Comparison of ENCODE assay signal across 9 cellular contexts in genomic region chr3:129576514-129577345, GRCh38. TPM values are rescaled to one million over a fixed set of nuclear protein-coding genes. Genes with fewer than 3 reads are reported as not detected.
A peak's percentile ranks its signal among the peaks of the same experiment; 100 is the strongest.
DNase-seq lines count a peak whose midpoint lies in the region; ATAC-seq, FAIRE-seq and TF ChIP-seq lines count a peak whose summit lies in the region.
"Had no signal": no experiment of that assay in that cellular context is flagged by ENCODE, and none has a peak within 500 bp of the region (broad histone marks: within the 10 kb centered on the region; RNA-seq: fewer than 3 reads in every experiment).

No MANE protein-coding gene starts in this region.

- peak overlapping the region; percentile 16 to 87 (median 77) for H3K4me3 Mint-ChIP-seq in IgD-negative memory B cell

- ATAC-seq in GM18873 (IDR thresholded peaks at IDR 0.05; ENCODE audit: low FRiP score, unreplicated experiment), result peak; percentile 65
- peak; percentile 12 to 28 for ATAC-seq in gastrocnemius medialis
- ATAC-seq in foreskin keratinocyte, result no peak
- ATAC-seq in GM21526 (IDR thresholded peaks at IDR 0.05; ENCODE audit: low FRiP score, unreplicated experiment), result no peak

- TF ChIP-seq CTCF in colonic mucosa (IDR thresholded peaks at IDR 0.05), result no peak
- TF ChIP-seq CTCF in gastrocnemius medialis (IDR thresholded peaks at IDR 0.05 in 4 of 5, conservative IDR thresholded peaks at IDR 0.05 in 1 of 5), result no peak
- no peak for TF ChIP-seq CTCF in foreskin keratinocyte (conservative IDR thresholded peaks at IDR 0.05)

- peak overlapping the region; percentile 53 for H3K27ac ChIP-seq in colonic mucosa
- H3K27ac ChIP-seq in gastrocnemius medialis, result peak overlapping the region; percentile 20 to 61 (median 52)
- no peak overlapping the region for H3K27ac ChIP-seq in foreskin keratinocyte

- peak overlapping the region; percentile 96 to 97 (median 97) for H3K27ac Mint-ChIP-seq in IgD-negative memory B cell

- peaks cover 39 to 44% (median 41%) of the 10 kb centered on the region in 3 donors for H3K4me1 Mint-ChIP-seq in IgD-negative memory B cell

- H3K4me1 ChIP-seq in colonic mucosa (peaks cover 5% of the 10 kb centered on the region), gastrocnemius medialis (peaks cover 11% of the 10 kb centered on the region in 2 donors), foreskin keratinocyte (no peaks in the 10 kb centered on the region)

- no peaks in the 10 kb centered on the region for H3K9me3 Mint-ChIP-seq in IgD-negative memory B cell

- H3K4me3 ChIP-seq in colonic mucosa, result no peak overlapping the region
- no peak overlapping the region for H3K4me3 ChIP-seq in gastrocnemius medialis

- in situ Hi-C loops in gastrocnemius medialis (cut with MboI; ENCODE audit: low sequenced_read_pairs in 4 of 4), result no loop called here

- H3K36me3 ChIP-seq in colonic mucosa (no peaks in the 10 kb centered on the region), gastrocnemius medialis (no peaks in the 10 kb centered on the region)

- intact Hi-C loops in colonic mucosa (cut with DNase I), result no loop called here
- intact Hi-C loops in gastrocnemius medialis (cut with DNase I; ENCODE audit: low total_unique reads), result no loop called here

- H3K27me3 ChIP-seq in colonic mucosa, result no peaks in the 10 kb centered on the region
- no peaks in the 10 kb centered on the region for H3K27me3 ChIP-seq in gastrocnemius medialis
- peaks cover 4% of the 10 kb centered on the region for H3K27me3 ChIP-seq in foreskin keratinocyte

- FAIRE-seq in frontal cortex (lab: Jason Lieb, UNC), result no peak
- FAIRE-seq: keratinocyte had no signal

- peak overlapping the region; percentile 14 to 27 for H3K9ac ChIP-seq in colonic mucosa (ENCODE audit: low read depth in 2 of 2, low read length in 2 of 2)

- H3K9me3 ChIP-seq in colonic mucosa (no peaks in the 10 kb centered on the region), gastrocnemius medialis (no peaks in the 10 kb centered on the region)

- no peak for TF ChIP-seq POLR2A in gastrocnemius medialis (IDR thresholded peaks at IDR 0.05)

- H3K27me3 Mint-ChIP-seq in IgD-negative memory B cell, result no peaks in the 10 kb centered on the region

- DNase-seq in T-helper 22 cell (ENCODE audit: low read depth), result peak; percentile 67
- peak; percentile 65 for DNase-seq in colonic mucosa
- peak in 1 of 2 donors; percentile 60 for DNase-seq in gastrocnemius medialis
- DNase-seq in foreskin keratinocyte, result no peak
- no peak for DNase-seq in frontal cortex (ENCODE audit: low spot score in 2 of 2)

- H3K36me3 Mint-ChIP-seq in IgD-negative memory B cell, result peaks cover 3% of the 10 kb centered on the region

RNA-seq across cellular contexts. Expression of gene PLXND1, which starts 29.7 kb away (rescaled TPM):
- polyA plus RNA-seq in IgD-negative memory B cell (3.0 TPM), foreskin keratinocyte (1.3 and 2.5 TPM in 2 replicates)
- total RNA-seq in colonic mucosa (10 to 100 TPM; 25.6 to 26.7 TPM), gastrocnemius medialis (10 to 100 TPM; 15.7 to 70.9 (median 19.9) TPM), foreskin keratinocyte (1.8 and 3.1 TPM in 2 replicates), frontal cortex (16.7 TPM)

RNA-seq across cellular contexts. Expression of gene H1-8, which starts 33.8 kb away (rescaled TPM):
- polyA plus RNA-seq in IgD-negative memory B cell (not detected), foreskin keratinocyte (not detected in 2 replicates)
- total RNA-seq in colonic mucosa (not detected), gastrocnemius medialis (not detected), foreskin keratinocyte (not detected in 2 replicates), frontal cortex (not detected)
- polyA plus RNA-seq: keratinocyte had no signal

RNA-seq across cellular contexts. Expression of gene RHO, which starts 48.3 kb away (rescaled TPM):
- not detected for polyA plus RNA-seq in IgD-negative memory B cell
- total RNA-seq in colonic mucosa, result not detected
- total RNA-seq in gastrocnemius medialis, result not detected
- total RNA-seq in foreskin keratinocyte, result not detected in 2 replicates
- not detected in 2 replicates for polyA plus RNA-seq in foreskin keratinocyte
- total RNA-seq in frontal cortex, result not detected
- polyA plus RNA-seq: keratinocyte had no signal

Comparison
In these comparisons a context has a peak if more than half of its experiments do, and no peak if none do; other contexts are left out.
1. ATAC-seq: peak in GM18873 (single experiment) and gastrocnemius medialis (2 of 2); none in foreskin keratinocyte (single experiment) and GM21526 (single experiment).
2. DNase-seq: peak in T-helper 22 cell (single experiment) and colonic mucosa (single experiment); none in foreskin keratinocyte (0 of 2) and frontal cortex (0 of 2).